Comparison of ENCODE assay signal across 1 cellular context in the genomic region with DNA sequence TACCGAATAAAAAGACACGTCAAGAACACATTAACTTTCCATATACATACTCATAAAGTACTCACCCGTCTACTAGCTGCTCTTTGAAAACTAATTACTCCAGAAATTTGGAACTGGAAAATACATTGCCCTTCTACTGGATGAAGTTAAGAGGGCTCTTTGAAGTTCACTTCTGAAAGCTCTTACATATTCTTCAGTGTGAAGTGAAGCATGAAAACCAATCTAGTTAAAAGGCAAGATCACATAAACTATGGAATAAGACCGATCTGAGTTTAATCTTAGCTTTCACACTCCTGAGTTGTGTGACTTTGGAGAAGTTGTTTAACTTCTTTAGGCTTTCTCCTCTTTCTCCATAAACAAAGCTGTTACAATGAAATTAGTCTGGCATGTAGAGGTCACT.
TF ChIP-seq lines count a peak whose summit lies in the region.

No MANE protein-coding gene starts in this region.

TF ChIP-seq in GM12878, 131 proteins besides CTCF, POLR2A, EP300 and RAD21 (continued from another document):
- TF ChIP-seq, protein P1, sequence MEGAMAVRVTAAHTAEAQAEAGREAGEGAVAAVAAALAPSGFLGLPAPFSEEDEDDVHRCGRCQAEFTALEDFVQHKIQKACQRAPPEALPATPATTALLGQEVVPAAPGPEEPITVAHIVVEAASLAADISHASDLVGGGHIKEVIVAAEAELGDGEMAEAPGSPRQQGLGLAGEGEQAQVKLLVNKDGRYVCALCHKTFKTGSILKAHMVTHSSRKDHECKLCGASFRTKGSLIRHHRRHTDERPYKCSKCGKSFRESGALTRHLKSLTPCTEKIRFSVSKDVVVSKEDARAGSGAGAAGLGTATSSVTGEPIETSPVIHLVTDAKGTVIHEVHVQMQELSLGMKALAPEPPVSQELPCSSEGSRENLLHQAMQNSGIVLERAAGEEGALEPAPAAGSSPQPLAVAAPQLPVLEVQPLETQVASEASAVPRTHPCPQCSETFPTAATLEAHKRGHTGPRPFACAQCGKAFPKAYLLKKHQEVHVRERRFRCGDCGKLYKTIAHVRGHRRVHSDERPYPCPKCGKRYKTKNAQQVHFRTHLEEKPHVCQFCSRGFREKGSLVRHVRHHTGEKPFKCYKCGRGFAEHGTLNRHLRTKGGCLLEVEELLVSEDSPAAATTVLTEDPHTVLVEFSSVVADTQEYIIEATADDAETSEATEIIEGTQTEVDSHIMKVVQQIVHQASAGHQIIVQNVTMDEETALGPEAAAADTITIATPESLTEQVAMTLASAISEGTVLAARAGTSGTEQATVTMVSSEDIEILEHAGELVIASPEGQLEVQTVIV (IDR thresholded peaks at IDR 0.05; ENCODE audit: borderline replicate concordance, partially characterized antibody): no peak
